In genomic region chr7:155296006-155296787, GRCh38 we compare ENCODE assay signal across 8 cellular contexts. TPM values are rescaled to one million over a fixed set of nuclear protein-coding genes. Genes with fewer than 3 reads are reported as not detected.
DNase-seq lines count a peak whose midpoint lies in the region; ATAC-seq and TF ChIP-seq lines count a peak whose summit lies in the region.

No MANE protein-coding gene starts in this region.

- peak overlapping the region; percentile 88 for H3K27ac ChIP-seq in OCI-LY3 (ENCODE audit: low read length)

- no peaks in the 10 kb centered on the region for H3K27me3 ChIP-seq in OCI-LY3 (ENCODE audit: low read depth, low read length)

- peak overlapping the region; percentile 83 for H3K4me3 Mint-ChIP-seq in endothelial cell (ENCODE audit: unreplicated experiment)
- peak overlapping the region; percentile 74 for H3K4me3 Mint-ChIP-seq in osteocyte (ENCODE audit: unreplicated experiment)

- peaks cover 48% of the 10 kb centered on the region for H3K36me3 ChIP-seq in OCI-LY3 (replicated peaks; ENCODE audit: low read depth, low read length)

- ATAC-seq in HG02623 (IDR thresholded peaks at IDR 0.05; ENCODE audit: unreplicated experiment): no peak

- peak overlapping the region; percentile 98 for H3K9ac ChIP-seq in OCI-LY3 (ENCODE audit: low read length)

- DNase-seq in ELF-1 (ENCODE audit: low read depth, low spot score) (peak; percentile 25), endothelial cell (ENCODE audit: low spot score) (no peak), osteocyte (ENCODE audit: extremely low spot score, unreplicated experiment) (no peak), NCI-H510A (lab: John Stamatoyannopoulos, UW) (no peak)
- no peak for DNase-seq in stimulated activated CD4-positive, alpha-beta T cell treated with anti-CD3 and anti-CD28 coated beads, Interleukin-1b, Interleukin-23, amount 100 ng/mL, for 48 hours
- DNase-seq in activated effector memory CD4-positive, alpha-beta T cell treated with anti-CD3 and anti-CD28 coated beads, Interleukin-2, amount 50 U/mL, for 16 hours: no peak

- H3K9me3 ChIP-seq in OCI-LY3 (ENCODE audit: insufficient read depth, low read length): no peaks in the 10 kb centered on the region

- no peak overlapping the region for H2AFZ ChIP-seq in OCI-LY3 (ENCODE audit: low read depth, low read length)

- TF ChIP-seq CTCF in OCI-LY3 (IDR thresholded peaks at IDR 0.05; ENCODE audit: low read depth, low read length) (no peak), endothelial cell (IDR thresholded peaks at IDR 0.05; ENCODE audit: unreplicated experiment) (no peak), osteocyte (IDR thresholded peaks at IDR 0.05) (no peak)

- H3K4me1 Mint-ChIP-seq in endothelial cell (ENCODE audit: unreplicated experiment) (peaks cover 36% of the 10 kb centered on the region), osteocyte (ENCODE audit: unreplicated experiment) (peaks cover 35% of the 10 kb centered on the region)

- H3K79me2 ChIP-seq in OCI-LY3 (ENCODE audit: low read length): peaks cover 46% of the 10 kb centered on the region

- H3K4me3 ChIP-seq in OCI-LY3 (ENCODE audit: low read length): peak overlapping the region; percentile 88

- peaks cover 22% of the 10 kb centered on the region for H4K20me1 ChIP-seq in OCI-LY3 (ENCODE audit: insufficient read depth, low read length)

- peak overlapping the region; percentile 89 for H3K4me2 ChIP-seq in OCI-LY3 (ENCODE audit: low read length)

- peaks cover 20% of the 10 kb centered on the region for H3K36me3 Mint-ChIP-seq in endothelial cell (ENCODE audit: low read depth, unreplicated experiment)
- no peaks in the 10 kb centered on the region for H3K36me3 Mint-ChIP-seq in osteocyte (ENCODE audit: unreplicated experiment)

- H3K27me3 Mint-ChIP-seq in endothelial cell (ENCODE audit: unreplicated experiment): peaks cover 9% of the 10 kb centered on the region
- no peaks in the 10 kb centered on the region for H3K27me3 Mint-ChIP-seq in osteocyte (ENCODE audit: unreplicated experiment)

- peak overlapping the region; percentile 32 for H3K27ac Mint-ChIP-seq in endothelial cell (ENCODE audit: unreplicated experiment)
- H3K27ac Mint-ChIP-seq in osteocyte (ENCODE audit: unreplicated experiment): peak overlapping the region; percentile 76

- no peaks in the 10 kb centered on the region for H3K9me3 Mint-ChIP-seq in endothelial cell (ENCODE audit: unreplicated experiment)
- no peaks in the 10 kb centered on the region for H3K9me3 Mint-ChIP-seq in osteocyte (ENCODE audit: unreplicated experiment)

- peaks cover 26% of the 10 kb centered on the region for H3K4me1 ChIP-seq in OCI-LY3 (ENCODE audit: low read length)

RNA-seq across cellular contexts. Expression of gene INSIG1, which starts 1.5 kb away (rescaled TPM):
- 53.1 TPM for total RNA-seq in endothelial cell (ENCODE audit: unreplicated experiment)
- total RNA-seq in osteocyte: 16.0 and 21.8 TPM in 2 replicates
